ENCODE assay signal across 1 cellular context in the genomic region with DNA sequence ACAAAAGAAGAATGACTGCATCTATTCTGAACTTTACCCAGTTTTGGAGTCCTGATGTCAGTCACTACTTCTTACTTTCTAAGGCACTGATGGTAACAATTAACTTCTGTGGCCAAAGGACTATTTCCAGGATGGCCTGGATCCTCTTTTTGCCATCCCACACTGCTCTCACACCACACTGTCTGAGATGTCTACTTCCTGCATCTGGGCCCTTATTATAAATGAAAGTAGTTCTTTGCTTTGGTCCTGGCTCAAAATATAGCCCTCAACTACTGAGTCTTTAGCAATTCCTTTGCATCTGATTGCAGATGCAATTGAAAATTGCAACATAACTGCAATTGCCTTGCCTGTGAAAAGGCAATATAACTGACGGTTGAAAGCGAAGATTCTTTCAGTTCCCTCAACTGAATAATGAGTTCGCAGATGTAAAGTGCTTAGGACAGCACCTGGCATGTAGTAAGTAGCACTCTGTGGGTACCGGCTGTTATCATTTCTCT.
TF ChIP-seq lines count a peak whose summit lies in the region.

No MANE protein-coding gene starts in this region.

TF ChIP-seq in GM12878, 131 proteins besides CTCF, POLR2A, EP300 and RAD21 (continued from another document):
- TF ChIP-seq, protein P1, sequence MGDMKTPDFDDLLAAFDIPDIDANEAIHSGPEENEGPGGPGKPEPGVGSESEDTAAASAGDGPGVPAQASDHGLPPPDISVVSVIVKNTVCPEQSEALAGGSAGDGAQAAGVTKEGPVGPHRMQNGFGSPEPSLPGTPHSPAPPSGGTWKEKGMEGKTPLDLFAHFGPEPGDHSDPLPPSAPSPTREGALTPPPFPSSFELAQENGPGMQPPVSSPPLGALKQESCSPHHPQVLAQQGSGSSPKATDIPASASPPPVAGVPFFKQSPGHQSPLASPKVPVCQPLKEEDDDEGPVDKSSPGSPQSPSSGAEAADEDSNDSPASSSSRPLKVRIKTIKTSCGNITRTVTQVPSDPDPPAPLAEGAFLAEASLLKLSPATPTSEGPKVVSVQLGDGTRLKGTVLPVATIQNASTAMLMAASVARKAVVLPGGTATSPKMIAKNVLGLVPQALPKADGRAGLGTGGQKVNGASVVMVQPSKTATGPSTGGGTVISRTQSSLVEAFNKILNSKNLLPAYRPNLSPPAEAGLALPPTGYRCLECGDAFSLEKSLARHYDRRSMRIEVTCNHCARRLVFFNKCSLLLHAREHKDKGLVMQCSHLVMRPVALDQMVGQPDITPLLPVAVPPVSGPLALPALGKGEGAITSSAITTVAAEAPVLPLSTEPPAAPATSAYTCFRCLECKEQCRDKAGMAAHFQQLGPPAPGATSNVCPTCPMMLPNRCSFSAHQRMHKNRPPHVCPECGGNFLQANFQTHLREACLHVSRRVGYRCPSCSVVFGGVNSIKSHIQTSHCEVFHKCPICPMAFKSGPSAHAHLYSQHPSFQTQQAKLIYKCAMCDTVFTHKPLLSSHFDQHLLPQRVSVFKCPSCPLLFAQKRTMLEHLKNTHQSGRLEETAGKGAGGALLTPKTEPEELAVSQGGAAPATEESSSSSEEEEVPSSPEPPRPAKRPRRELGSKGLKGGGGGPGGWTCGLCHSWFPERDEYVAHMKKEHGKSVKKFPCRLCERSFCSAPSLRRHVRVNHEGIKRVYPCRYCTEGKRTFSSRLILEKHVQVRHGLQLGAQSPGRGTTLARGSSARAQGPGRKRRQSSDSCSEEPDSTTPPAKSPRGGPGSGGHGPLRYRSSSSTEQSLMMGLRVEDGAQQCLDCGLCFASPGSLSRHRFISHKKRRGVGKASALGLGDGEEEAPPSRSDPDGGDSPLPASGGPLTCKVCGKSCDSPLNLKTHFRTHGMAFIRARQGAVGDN (IDR thresholded peaks at IDR 0.05): peak; percentile 28; the same call in 1 of the 2 replicates
- no peak for TF ChIP-seq SIX5 (IDR thresholded peaks at IDR 0.05; ENCODE audit: low read depth, low read length, severe bottlenecking)
- TF ChIP-seq SMARCA5 (IDR thresholded peaks at IDR 0.05): peak; percentile 8; the same call in 1 of the 2 replicates
- peak; percentile 70; the same call in 1 of the 2 replicates for TF ChIP-seq NBN (IDR thresholded peaks at IDR 0.05)
- TF ChIP-seq FOXK2 (IDR thresholded peaks at IDR 0.05): no peak
- TF ChIP-seq MEF2B (IDR thresholded peaks at IDR 0.05; ENCODE audit: partially characterized antibody, poor library complexity, severe bottlenecking): peak; percentile 93
- peak; percentile 95 for TF ChIP-seq MTA2 (IDR thresholded peaks at IDR 0.05; ENCODE audit: low read depth)
- TF ChIP-seq, protein P2, sequence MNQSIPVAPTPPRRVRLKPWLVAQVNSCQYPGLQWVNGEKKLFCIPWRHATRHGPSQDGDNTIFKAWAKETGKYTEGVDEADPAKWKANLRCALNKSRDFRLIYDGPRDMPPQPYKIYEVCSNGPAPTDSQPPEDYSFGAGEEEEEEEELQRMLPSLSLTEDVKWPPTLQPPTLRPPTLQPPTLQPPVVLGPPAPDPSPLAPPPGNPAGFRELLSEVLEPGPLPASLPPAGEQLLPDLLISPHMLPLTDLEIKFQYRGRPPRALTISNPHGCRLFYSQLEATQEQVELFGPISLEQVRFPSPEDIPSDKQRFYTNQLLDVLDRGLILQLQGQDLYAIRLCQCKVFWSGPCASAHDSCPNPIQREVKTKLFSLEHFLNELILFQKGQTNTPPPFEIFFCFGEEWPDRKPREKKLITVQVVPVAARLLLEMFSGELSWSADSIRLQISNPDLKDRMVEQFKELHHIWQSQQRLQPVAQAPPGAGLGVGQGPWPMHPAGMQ (IDR thresholded peaks at IDR 0.05; ENCODE audit: borderline replicate concordance): no peak
- no peak for TF ChIP-seq PAX8 (IDR thresholded peaks at IDR 0.05)
- TF ChIP-seq, protein P3, sequence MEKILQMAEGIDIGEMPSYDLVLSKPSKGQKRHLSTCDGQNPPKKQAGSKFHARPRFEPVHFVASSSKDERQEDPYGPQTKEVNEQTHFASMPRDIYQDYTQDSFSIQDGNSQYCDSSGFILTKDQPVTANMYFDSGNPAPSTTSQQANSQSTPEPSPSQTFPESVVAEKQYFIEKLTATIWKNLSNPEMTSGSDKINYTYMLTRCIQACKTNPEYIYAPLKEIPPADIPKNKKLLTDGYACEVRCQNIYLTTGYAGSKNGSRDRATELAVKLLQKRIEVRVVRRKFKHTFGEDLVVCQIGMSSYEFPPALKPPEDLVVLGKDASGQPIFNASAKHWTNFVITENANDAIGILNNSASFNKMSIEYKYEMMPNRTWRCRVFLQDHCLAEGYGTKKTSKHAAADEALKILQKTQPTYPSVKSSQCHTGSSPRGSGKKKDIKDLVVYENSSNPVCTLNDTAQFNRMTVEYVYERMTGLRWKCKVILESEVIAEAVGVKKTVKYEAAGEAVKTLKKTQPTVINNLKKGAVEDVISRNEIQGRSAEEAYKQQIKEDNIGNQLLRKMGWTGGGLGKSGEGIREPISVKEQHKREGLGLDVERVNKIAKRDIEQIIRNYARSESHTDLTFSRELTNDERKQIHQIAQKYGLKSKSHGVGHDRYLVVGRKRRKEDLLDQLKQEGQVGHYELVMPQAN (conservative IDR thresholded peaks at IDR 0.05): no peak
- TF ChIP-seq, protein P4, sequence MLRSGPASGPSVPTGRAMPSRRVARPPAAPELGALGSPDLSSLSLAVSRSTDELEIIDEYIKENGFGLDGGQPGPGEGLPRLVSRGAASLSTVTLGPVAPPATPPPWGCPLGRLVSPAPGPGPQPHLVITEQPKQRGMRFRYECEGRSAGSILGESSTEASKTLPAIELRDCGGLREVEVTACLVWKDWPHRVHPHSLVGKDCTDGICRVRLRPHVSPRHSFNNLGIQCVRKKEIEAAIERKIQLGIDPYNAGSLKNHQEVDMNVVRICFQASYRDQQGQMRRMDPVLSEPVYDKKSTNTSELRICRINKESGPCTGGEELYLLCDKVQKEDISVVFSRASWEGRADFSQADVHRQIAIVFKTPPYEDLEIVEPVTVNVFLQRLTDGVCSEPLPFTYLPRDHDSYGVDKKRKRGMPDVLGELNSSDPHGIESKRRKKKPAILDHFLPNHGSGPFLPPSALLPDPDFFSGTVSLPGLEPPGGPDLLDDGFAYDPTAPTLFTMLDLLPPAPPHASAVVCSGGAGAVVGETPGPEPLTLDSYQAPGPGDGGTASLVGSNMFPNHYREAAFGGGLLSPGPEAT (IDR thresholded peaks at IDR 0.05; ENCODE audit: low read depth): peak; percentile 89
- TF ChIP-seq, protein P5, sequence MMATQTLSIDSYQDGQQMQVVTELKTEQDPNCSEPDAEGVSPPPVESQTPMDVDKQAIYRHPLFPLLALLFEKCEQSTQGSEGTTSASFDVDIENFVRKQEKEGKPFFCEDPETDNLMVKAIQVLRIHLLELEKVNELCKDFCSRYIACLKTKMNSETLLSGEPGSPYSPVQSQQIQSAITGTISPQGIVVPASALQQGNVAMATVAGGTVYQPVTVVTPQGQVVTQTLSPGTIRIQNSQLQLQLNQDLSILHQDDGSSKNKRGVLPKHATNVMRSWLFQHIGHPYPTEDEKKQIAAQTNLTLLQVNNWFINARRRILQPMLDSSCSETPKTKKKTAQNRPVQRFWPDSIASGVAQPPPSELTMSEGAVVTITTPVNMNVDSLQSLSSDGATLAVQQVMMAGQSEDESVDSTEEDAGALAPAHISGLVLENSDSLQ (IDR thresholded peaks at IDR 0.05): peak; percentile 75
